Comparison of ENCODE assay signal across 14 cellular contexts in genomic region chr14:75649773-75650172, GRCh38.
"Had no signal": no experiment of that assay in that cellular context is flagged by ENCODE, and none has a peak within 500 bp of the region (broad histone marks: within the 10 kb centered on the region; RNA-seq: fewer than 3 reads in every experiment).

No MANE protein-coding gene starts in this region.

- H2AFZ ChIP-seq: neural progenitor cell, parathyroid adenoma had no signal

- H3K27me3 Mint-ChIP-seq: activated CD4-positive, alpha-beta memory T cell treated with anti-CD3 and anti-CD28 coated beads, Interleukin-2, amount 10 ng/mL, durations not matched to agents 7 days and 5 days had no signal

- H3K4me1 ChIP-seq: neural progenitor cell had no signal

- H3K27ac ChIP-seq: neural progenitor cell, parathyroid adenoma, SJSA1, skin epidermis had no signal

- H3K27me3 ChIP-seq: neural progenitor cell, SJSA1, tibial nerve had no signal

- H3K9me3 Mint-ChIP-seq: activated CD4-positive, alpha-beta memory T cell treated with anti-CD3 and anti-CD28 coated beads, Interleukin-2, amount 10 ng/mL, durations not matched to agents 7 days and 5 days; activated naive CD4-positive, alpha-beta T cell treated with anti-CD3 and anti-CD28 coated beads for 36 hours; activated T-cell treated with anti-CD3 and anti-CD28 coated beads, Interleukin-2, amount 50 U/mL, for 72 hours; neural progenitor cell had no signal

- H3K4me3 ChIP-seq: neural progenitor cell, SJSA1, skin epidermis, tibial nerve had no signal

- H3K9ac ChIP-seq: neural progenitor cell, parathyroid adenoma had no signal

- H3K4me2 ChIP-seq: neural progenitor cell had no signal

- H3K79me2 ChIP-seq: parathyroid adenoma had no signal

- H3K36me3 ChIP-seq: neural progenitor cell had no signal

- H3K27ac Mint-ChIP-seq: activated CD4-positive, alpha-beta memory T cell treated with anti-CD3 and anti-CD28 coated beads, Interleukin-2, amount 10 ng/mL, durations not matched to agents 7 days and 5 days; activated naive CD4-positive, alpha-beta T cell treated with anti-CD3 and anti-CD28 coated beads for 36 hours had no signal

- DNase-seq: activated CD4-positive, alpha-beta memory T cell treated with anti-CD3 and anti-CD28 coated beads, Interleukin-2, amount 10 ng/mL, durations not matched to agents 7 days and 5 days; activated CD8-positive, alpha-beta memory T cell treated with anti-CD3 and anti-CD28 coated beads, Interleukin-2, amount 50 U/mL, for 4 hours; activated naive CD4-positive, alpha-beta T cell treated with anti-CD3 and anti-CD28 coated beads for 36 hours; activated T-cell treated with anti-CD3 and anti-CD28 coated beads, Interleukin-2, amount 50 U/mL, for 72 hours; central memory CD4-positive, alpha-beta T cell; cortex of kidney; effector CD8-positive, alpha-beta T cell; hippocampal formation; SW 1271 had no signal

- ATAC-seq: activated T-cell treated with anti-CD3 and anti-CD28 coated beads, Interleukin-2, amount 50 U/mL, for 72 hours had no signal

- H3K4me3 Mint-ChIP-seq: activated CD4-positive, alpha-beta memory T cell treated with anti-CD3 and anti-CD28 coated beads, Interleukin-2, amount 10 ng/mL, durations not matched to agents 7 days and 5 days; activated naive CD4-positive, alpha-beta T cell treated with anti-CD3 and anti-CD28 coated beads for 36 hours; activated T-cell treated with anti-CD3 and anti-CD28 coated beads, Interleukin-2, amount 50 U/mL, for 72 hours; neural progenitor cell had no signal

- H3K9me3 ChIP-seq: SJSA1, tibial nerve had no signal
